Comparison of ENCODE assay signal across 18 cellular contexts in genomic region chr1:23126801-23127200, GRCh38. TPM values are rescaled to one million over a fixed set of nuclear protein-coding genes. Genes with fewer than 3 reads are reported as not detected.
DNase-seq lines count a peak whose midpoint lies in the region; ATAC-seq, FAIRE-seq and TF ChIP-seq lines count a peak whose summit lies in the region.
"Had no signal": no experiment of that assay in that cellular context is flagged by ENCODE, and none has a peak within 500 bp of the region (broad histone marks: within the 10 kb centered on the region; RNA-seq: fewer than 3 reads in every experiment).

No MANE protein-coding gene starts in this region.

- peak; percentile 26 for FAIRE-seq in GM12891 (lab: Jason Lieb, UNC)
- FAIRE-seq: K562 had no signal

- 85 to 89% methylated on average over 3 of the region's 3 CpGs for WGBS in thyroid gland, 2 donors
- 51 to 61% methylated on average over 3 of the region's 3 CpGs for WGBS in lower leg skin, 2 donors

- no peaks in the 10 kb centered on the region for H3K27me3 ChIP-seq in thyroid gland
- H3K27me3 ChIP-seq: cardiac muscle cell, hepatocyte, neutrophil, right atrium auricular region had no signal

- H3K9me3 ChIP-seq in thyroid gland: no peaks in the 10 kb centered on the region
- H3K9me3 ChIP-seq: neutrophil, right atrium auricular region had no signal

- no peak for ATAC-seq in HG03025 (IDR thresholded peaks at IDR 0.05; ENCODE audit: low FRiP score, unreplicated experiment)
- ATAC-seq: Panc1 had no signal

- no peaks in the 10 kb centered on the region for H3K36me3 ChIP-seq in thyroid gland
- H3K36me3 ChIP-seq: cardiac muscle cell, neutrophil, right atrium auricular region had no signal

- H3K4me1 ChIP-seq in thyroid gland: peaks cover 17 to 24% of the 10 kb centered on the region in 2 donors

- TF ChIP-seq CTCF in thyroid gland (IDR thresholded peaks at IDR 0.05) (no peak), lower leg skin (IDR thresholded peaks at IDR 0.05) (no peak)

- TF ChIP-seq POLR2A in GM12891 (IDR thresholded peaks at IDR 0.05; ENCODE audit: low read depth, low read length) (no peak), thyroid gland (IDR thresholded peaks at IDR 0.05) (no peak), lower leg skin (IDR thresholded peaks at IDR 0.05) (no peak)

- H3K27ac ChIP-seq in thyroid gland: no peak overlapping the region
- H3K27ac ChIP-seq: hepatocyte, neutrophil, right atrium auricular region had no signal

- H3K4me3 ChIP-seq in skeletal muscle cell (ENCODE audit: low read depth, low read length): no peak overlapping the region
- H3K4me3 ChIP-seq in thyroid gland (replicated peaks in 1 of 3): no peak overlapping the region
- H3K4me3 ChIP-seq in lower leg skin (ENCODE audit: low read depth, poor library complexity, severe bottlenecking): no peak overlapping the region
- H3K4me3 ChIP-seq: cardiac muscle cell, hepatocyte, K562, right atrium auricular region had no signal

- intact Hi-C loops in thyroid gland (cut with DNase I): no loop called here
- intact Hi-C loops in lower leg skin (cut with DNase I; ENCODE audit: low total_unique reads): no loop called here

- DNase-seq in GM12891 (ENCODE audit: insufficient read length, low spot score) (no peak), amniotic epithelial cell (ENCODE audit: low read depth) (peak; percentile 78), fibroblast of gingiva (ENCODE audit: low read depth) (peak; percentile 44), skeletal muscle cell (ENCODE audit: low read depth) (peak; percentile 56), thyroid gland (no peak), lower leg skin (ENCODE audit: low spot score in 2 of 2) (no peak)
- DNase-seq: activated CD4-positive, alpha-beta T cell treated with anti-CD3 and anti-CD28 coated beads, Interleukin-2, amount 50 U/mL, for 4 hours; activated naive CD4-positive, alpha-beta T cell treated with anti-CD3 and anti-CD28 coated beads, Interleukin-2, amount 10 ng/mL, durations not matched to agents 7 days and 5 days; kidney glomerular epithelial cell; NCI-H2081 treated with DMSO at 0.1 percent for 48 hours; NCI-H748 treated with DMSO at 0.1 percent for 48 hours had no signal

TF ChIP-seq in GM12891, 5 proteins besides CTCF, POLR2A, EP300 and RAD21:
- TF ChIP-seq TAF1 (IDR thresholded peaks at IDR 0.05; ENCODE audit: low read depth, low read length) (no peak), POU2F2 (IDR thresholded peaks at IDR 0.05; ENCODE audit: low read depth, low read length) (no peak), PAX5 (IDR thresholded peaks at IDR 0.05; ENCODE audit: insufficient read depth, low read length, severe bottlenecking) (no peak), POLR2AphosphoS5 (IDR thresholded peaks at IDR 0.05; ENCODE audit: low read depth, low read length) (no peak), SPI1 (IDR thresholded peaks at IDR 0.05; ENCODE audit: low read depth, low read length) (no peak)
TF ChIP-seq in GM12891: peak in this region for 0.

RNA-seq across cellular contexts. Expression of gene LUZP1, which starts 41.9 kb away (rescaled TPM):
- 7.9 TPM for polyA plus RNA-seq in GM12891 (2012; ENCODE audit: low read depth, missing spikeins)
- total RNA-seq in thyroid gland (10 to 100 TPM; 21.4 to 28.2 (median 25.0) TPM), lower leg skin (10 to 100 TPM; 14.2 to 25.5 (median 19.3) TPM)

Comparison
In these comparisons a context has a peak if more than half of its experiments do, and no peak if none do; other contexts are left out.
1. DNase-seq: peak in amniotic epithelial cell (single experiment), fibroblast of gingiva (single experiment) and skeletal muscle cell (single experiment); none in GM12891 (single experiment), thyroid gland (0 of 2) and lower leg skin (0 of 2).